In genomic region chr17:62172492-62173291, GRCh38 we compare ENCODE assay signal across 17 cellular contexts.
DNase-seq lines count a peak whose midpoint lies in the region; ATAC-seq and TF ChIP-seq lines count a peak whose summit lies in the region.
"Had no signal": no experiment of that assay in that cellular context is flagged by ENCODE, and none has a peak within 500 bp of the region (broad histone marks: within the 10 kb centered on the region; RNA-seq: fewer than 3 reads in every experiment).

No MANE protein-coding gene starts in this region.

- POLR2A ChIA-PET in MCF 10A (lab: Yijun Ruan, JAX), result no interaction called here

- no peak for TF ChIP-seq CTCF in MCF 10A (IDR thresholded peaks at IDR 0.05; ENCODE audit: unreplicated experiment)
- TF ChIP-seq CTCF in breast epithelium (IDR thresholded peaks at IDR 0.05), result no peak
- no peak for TF ChIP-seq CTCF in cardiac fibroblast (IDR thresholded peaks at IDR 0.05; ENCODE audit: low read depth, low read length)
- TF ChIP-seq CTCF in stomach (IDR thresholded peaks at IDR 0.05), result no peak

- no peak overlapping the region for H3K4me3 Mint-ChIP-seq in MCF 10A (ENCODE audit: unreplicated experiment)

- H3K4me1 ChIP-seq in breast epithelium (no peaks in the 10 kb centered on the region), stomach (no peaks in the 10 kb centered on the region)

- 87 to 93% (median 93%) methylated on average over 18 of the region's 18 CpGs for WGBS in stomach, 5 donors

- DNase-seq in MCF 10A (ENCODE audit: unreplicated experiment) (peak; percentile 16), breast epithelium (ENCODE audit: low spot score in 2 of 2) (no peak), OCI-M2 (lab: John Stamatoyannopoulos, UW; ENCODE audit: unreplicated experiment) (peak; percentile 67), cardiac fibroblast (ENCODE audit: low read depth in 2 of 2) (peak; percentile 51 to 57), NCI-H1105 treated with DMSO at 0.1 percent for 48 hours (lab: John Stamatoyannopoulos, UW) (no peak), NCI-H748 treated with DMSO at 0.1 percent for 48 hours (lab: John Stamatoyannopoulos, UW) (no peak), stomach (no peak)
- DNase-seq: COR-L47, DMS153, NCI-H1105, NCI-H187, NCI-H510A had no signal

- peaks cover 4% of the 10 kb centered on the region for H3K36me3 Mint-ChIP-seq in MCF 10A (ENCODE audit: insufficient read depth, unreplicated experiment)

- TF ChIP-seq POLR2A in breast epithelium (IDR thresholded peaks at IDR 0.05) (no peak), stomach (IDR thresholded peaks at IDR 0.05) (no peak)

- no peaks in the 10 kb centered on the region for H3K27me3 ChIP-seq in breast epithelium
- H3K27me3 ChIP-seq in stomach, result no peaks in the 10 kb centered on the region
- H3K27me3 ChIP-seq: BLaER1 treated with 17β-estradiol and CSF1 and Interleukin-3, amounts not matched to agents 10 nM and 100 nM had no signal

- TF ChIP-seq EP300 in stomach (IDR thresholded peaks at IDR 0.05), result no peak

- no peaks in the 10 kb centered on the region for H3K27me3 Mint-ChIP-seq in MCF 10A (ENCODE audit: insufficient read depth, unreplicated experiment)

- no TSS peak for BruUV-seq in MCF 10A (replicated peaks; lab: Mats Ljungman, UMichigan)

- H3K9me3 ChIP-seq in breast epithelium (no peaks in the 10 kb centered on the region), stomach (no peaks in the 10 kb centered on the region)
- H3K9me3 ChIP-seq: BLaER1 treated with 17β-estradiol and CSF1 and Interleukin-3, amounts not matched to agents 10 nM and 100 nM had no signal

- H3K4me3 ChIP-seq in breast epithelium (no peak overlapping the region), cardiac fibroblast (replicated peaks in 1 of 2; ENCODE audit: low read depth in 2 of 2, low read length in 2 of 2) (no peak overlapping the region), stomach (no peak overlapping the region)
- H3K4me3 ChIP-seq: BLaER1 treated with 17β-estradiol and CSF1 and Interleukin-3, amounts not matched to agents 10 nM and 100 nM; SK-N-MC had no signal

- peaks cover 6% of the 10 kb centered on the region for H3K4me1 Mint-ChIP-seq in MCF 10A (ENCODE audit: insufficient read depth, unreplicated experiment)

- intact Hi-C loops in MCF 10A (cut with micrococcal nuclease), result loop anchor here (10.0 kb wide), 1 partner anchor 228 kb away; no protein-coding TSS in a partner anchor
- intact Hi-C loops in breast epithelium (cut with DNase I; ENCODE audit: low total_unique reads), result no loop called here
- intact Hi-C loops in stomach (cut with DNase I; ENCODE audit: low total_unique reads), result no loop called here

- peaks cover 7% of the 10 kb centered on the region for H3K9me3 Mint-ChIP-seq in MCF 10A (ENCODE audit: unreplicated experiment)

- CTCF ChIA-PET in MCF 10A (lab: Yijun Ruan, JAX), result interaction anchor here (0.6 kb wide), 1 partner anchor 15 kb away, joined by 3 read pairs; no protein-coding TSS in a partner anchor

- no peak for ATAC-seq in GM18870 (IDR thresholded peaks at IDR 0.05; ENCODE audit: unreplicated experiment)
- ATAC-seq: HCT116 had no signal

- H3K27ac ChIP-seq in breast epithelium (no peak overlapping the region), stomach (no peak overlapping the region)
- H3K27ac ChIP-seq: RWPE1, SK-N-MC had no signal

- no peak overlapping the region for H3K27ac Mint-ChIP-seq in MCF 10A (ENCODE audit: low read depth, unreplicated experiment)

- no peaks in the 10 kb centered on the region for H3K36me3 ChIP-seq in breast epithelium
- H3K36me3 ChIP-seq in stomach, result no peaks in the 10 kb centered on the region
- H3K36me3 ChIP-seq: BLaER1 treated with 17β-estradiol and CSF1 and Interleukin-3, amounts not matched to agents 10 nM and 100 nM had no signal

Comparison
In these comparisons a context has a peak if more than half of its experiments do, and no peak if none do; other contexts are left out.
1. DNase-seq: peak in MCF 10A (single experiment), OCI-M2 (single experiment) and cardiac fibroblast (2 of 2); none in breast epithelium (0 of 2), NCI-H1105 treated with DMSO at 0.1 percent for 48 hours (single experiment), NCI-H748 treated with DMSO at 0.1 percent for 48 hours (single experiment) and stomach (single experiment).